Comparison of ENCODE assay signal across 8 cellular contexts in genomic region chr3:143002727-143003126, GRCh38. TPM values are rescaled to one million over a fixed set of nuclear protein-coding genes. Genes with fewer than 3 reads are reported as not detected.
DNase-seq lines count a peak whose midpoint lies in the region; ATAC-seq and TF ChIP-seq lines count a peak whose summit lies in the region.

No MANE protein-coding gene starts in this region.

- peak overlapping the region; percentile 97 for H3K4me3 ChIP-seq in left ventricle myocardium inferior
- peak overlapping the region; percentile 98 for H3K4me3 ChIP-seq in astrocyte of the cerebellum (ENCODE audit: low read depth, low read length)
- peak overlapping the region in 1 of 2 experiments; percentile 98 for H3K4me3 ChIP-seq in mesenchymal stem cell (ENCODE audit: insufficient read depth in 1 of 2, low read depth in 1 of 2, low read length in 2 of 2)
- H3K4me3 ChIP-seq in aorta (ENCODE audit: low read length in 2 of 2) = peak overlapping the region; percentile 80 to 94

- no peak overlapping the region for H4K91ac ChIP-seq in mesenchymal stem cell (ENCODE audit: low read length)

- ATAC-seq in left ventricle myocardium superior = no peak
- no peak for ATAC-seq in aorta (ENCODE audit: low FRiP score)

- H3K4me1 ChIP-seq in left ventricle myocardium inferior (peaks cover 78% of the 10 kb centered on the region), mesenchymal stem cell (ENCODE audit: control insufficient read depth, insufficient read depth, low read depth, low read length) (peaks cover 3% of the 10 kb centered on the region), aorta (ENCODE audit: control insufficient read depth in 1 of 2, insufficient read depth in 2 of 2, low read length in 2 of 2) (peaks cover 0 to 2% of the 10 kb centered on the region in 2 donors)

- whole genome bisulfite sequencing in mesenchymal stem cell = 16% methylated on average over 5 of the region's 9 CpGs
- WGBS in aorta, 2 donors = 6 to 7% methylated on average over 9 of the region's 9 CpGs

- no peaks in the 10 kb centered on the region for H3K27me3 ChIP-seq in left ventricle myocardium inferior (ENCODE audit: low read depth)
- H3K27me3 ChIP-seq in mesenchymal stem cell (ENCODE audit: control insufficient read depth in 1 of 2, insufficient read depth in 1 of 2, low read length in 2 of 2) = no peaks in the 10 kb centered on the region
- H3K27me3 ChIP-seq in aorta (ENCODE audit: control insufficient read depth in 1 of 2, insufficient read depth in 2 of 2, low read length in 1 of 2) = no peaks in the 10 kb centered on the region

- no peak overlapping the region for H3K27ac ChIP-seq in left ventricle myocardium inferior (replicated peaks)
- no peak overlapping the region for H3K27ac ChIP-seq in mesenchymal stem cell (ENCODE audit: low read length, poor library complexity, severe bottlenecking)
- no peak overlapping the region for H3K27ac ChIP-seq in aorta (ENCODE audit: low read depth in 1 of 2, low read length in 2 of 2)

- no peak overlapping the region for H3K23ac ChIP-seq in mesenchymal stem cell (ENCODE audit: low read length in 2 of 2)

- H3K9me3 ChIP-seq in left ventricle myocardium inferior (replicated peaks) (no peaks in the 10 kb centered on the region), mesenchymal stem cell (ENCODE audit: control insufficient read depth, low read length) (no peaks in the 10 kb centered on the region), aorta (ENCODE audit: control insufficient read depth, low read length) (no peaks in the 10 kb centered on the region)

- H3K4ac ChIP-seq in mesenchymal stem cell (ENCODE audit: low read depth in 1 of 2, low read length in 2 of 2) = no peak overlapping the region

- in situ Hi-C loops in astrocyte of the cerebellum (cut with HindIII; ENCODE audit: low sequenced_read_pairs) = loop anchor here (25.0 kb wide), 1 partner anchor 415 kb away; the partner anchor contains the start of genes ATR and PLS1

- TF ChIP-seq CTCF in left ventricle myocardium inferior (IDR thresholded peaks at IDR 0.05; ENCODE audit: borderline replicate concordance) (no peak), astrocyte of the cerebellum (IDR thresholded peaks at IDR 0.05; ENCODE audit: low read depth, low read length, missing control alignments) (no peak)

- intact Hi-C loops in left ventricle myocardium inferior (cut with micrococcal nuclease) (no loop called here), left ventricle myocardium superior (cut with micrococcal nuclease) (no loop called here), aorta (cut with DNase I) (loop anchor here in 1 of 2 donors (5.0 kb wide), 1 partner anchor 425 kb away; the partner anchor contains the start of gene ATR)

- H3K18ac ChIP-seq in mesenchymal stem cell (ENCODE audit: low read depth in 1 of 2, low read length in 2 of 2) = no peak overlapping the region

- no peak overlapping the region for H4K8ac ChIP-seq in mesenchymal stem cell (ENCODE audit: low read length)

- no peak overlapping the region for H2BK120ac ChIP-seq in mesenchymal stem cell (ENCODE audit: low read depth, low read length)

- no peak overlapping the region for H2AFZ ChIP-seq in mesenchymal stem cell (ENCODE audit: low read depth, low read length)

- H2AK5ac ChIP-seq in mesenchymal stem cell (ENCODE audit: low read length, severe bottlenecking) = no peak overlapping the region

- H3K79me1 ChIP-seq in mesenchymal stem cell (replicated peaks; ENCODE audit: low read length, poor library complexity, severe bottlenecking) = peaks cover 2% of the 10 kb centered on the region

- no peak overlapping the region for H2BK5ac ChIP-seq in mesenchymal stem cell (ENCODE audit: low read depth, low read length, poor library complexity, severe bottlenecking)

- H3K36me3 ChIP-seq in left ventricle myocardium inferior = no peaks in the 10 kb centered on the region
- H3K36me3 ChIP-seq in mesenchymal stem cell (ENCODE audit: control insufficient read depth in 1 of 2, insufficient read depth in 2 of 2, low read depth in 1 of 2, low read length in 2 of 2) = no peaks in the 10 kb centered on the region
- no peaks in the 10 kb centered on the region for H3K36me3 ChIP-seq in aorta (ENCODE audit: control insufficient read depth in 1 of 2, insufficient read depth in 2 of 2, low read length in 1 of 2)

- no peak overlapping the region for H2BK15ac ChIP-seq in mesenchymal stem cell (ENCODE audit: low read depth, poor library complexity, severe bottlenecking)

- no peak overlapping the region for H3K14ac ChIP-seq in mesenchymal stem cell (ENCODE audit: low read length in 2 of 2)

- H3K9ac ChIP-seq in mesenchymal stem cell (ENCODE audit: low read length) = peak overlapping the region; percentile 97

- H3K4me2 ChIP-seq in mesenchymal stem cell (ENCODE audit: low read length, poor library complexity, severe bottlenecking) = peak overlapping the region; percentile 88

- no peak overlapping the region for H2BK12ac ChIP-seq in mesenchymal stem cell (ENCODE audit: low read length in 2 of 2)

- no peak for DNase-seq in left ventricle myocardium inferior
- no peak for DNase-seq in left ventricle myocardium superior
- DNase-seq in astrocyte of the cerebellum (ENCODE audit: low read depth) = no peak
- DNase-seq in mesenchymal stem cell = no peak
- DNase-seq in aorta = no peak
- DNase-seq in NCI-H1436 treated with DMSO at 0.1 percent for 48 hours (lab: John Stamatoyannopoulos, UW) = no peak
- no peak for DNase-seq in SK-N-DZ (ENCODE audit: low spot score)
- no peak for DNase-seq in NCI-H524 (lab: John Stamatoyannopoulos, UW)

RNA-seq across cellular contexts. Expression of gene U2SURP, which starts 1.4 kb away (rescaled TPM):
- 43.7 TPM for total RNA-seq in left ventricle myocardium inferior
- 40.4 TPM for total RNA-seq in left ventricle myocardium superior
- 51.1 TPM for polyA plus RNA-seq in mesenchymal stem cell (2013, experiment 1 of 2)
- 49.3 TPM for polyA plus RNA-seq in mesenchymal stem cell (2013, experiment 2 of 2)
- total RNA-seq in aorta = 100 to 1,000 TPM in 1 of 2 donors, 10 to 100 TPM in 1; 84.0 to 102 TPM
- 10 to 100 TPM; 12.3 to 40.1 TPM for polyA plus RNA-seq in aorta
- polyA plus RNA-seq in SK-N-DZ (2014; cell fraction: cytosol; rRNA removed) = 75.0 and 78.6 TPM in 2 replicates
- polyA plus RNA-seq in SK-N-DZ (2014; cell fraction: nucleus; rRNA removed) = 201 and 239 TPM in 2 replicates

RNA-seq across cellular contexts. Expression of gene PAQR9, which starts 39.3 kb away (rescaled TPM):
- total RNA-seq in left ventricle myocardium inferior = 15.3 TPM
- total RNA-seq in left ventricle myocardium superior = 19.1 TPM
- polyA plus RNA-seq in mesenchymal stem cell (2013, experiment 1 of 2) = not detected
- polyA plus RNA-seq in mesenchymal stem cell (2013, experiment 2 of 2) = not detected
- not detected for total RNA-seq in aorta
- polyA plus RNA-seq in aorta = not detected
- polyA plus RNA-seq in SK-N-DZ (2014; cell fraction: cytosol; rRNA removed) = not detected in 2 replicates
- polyA plus RNA-seq in SK-N-DZ (2014; cell fraction: nucleus; rRNA removed) = 0.24 TPM in 1 of 2 replicates, not detected in the other

Comparison
In these comparisons a context has a peak if more than half of its experiments do, and no peak if none do; other contexts are left out.
1. RNA of gene PAQR9, which starts 39.3 kb away (total RNA-seq): 19.1 TPM in left ventricle myocardium superior (single experiment) and 15.3 TPM in left ventricle myocardium inferior (single experiment); not detected in aorta; every median in the first group is over 10 times any median in the second.